Comparison of ENCODE assay signal across 6 cellular contexts in the genomic region with DNA sequence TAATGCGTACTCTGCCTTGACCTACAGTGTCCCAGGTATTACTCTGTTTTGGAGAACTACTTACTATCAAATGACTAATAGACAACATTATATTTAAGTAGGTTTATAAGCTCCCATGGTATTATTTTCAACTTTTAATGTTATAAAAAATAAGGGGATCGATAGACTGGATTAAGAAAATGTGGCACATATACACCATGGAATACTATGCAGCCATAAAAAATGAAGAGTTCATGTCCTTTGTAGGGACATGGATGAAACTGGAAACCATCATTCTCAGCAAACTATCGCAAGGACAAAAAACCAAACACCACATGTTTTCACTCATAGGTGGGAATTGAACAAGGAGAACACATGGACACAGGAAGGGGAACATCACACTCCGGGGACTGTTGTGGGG. TPM values are rescaled to one million over a fixed set of nuclear protein-coding genes. Genes with fewer than 3 reads are reported as not detected.
"Had no signal": no experiment of that assay in that cellular context is flagged by ENCODE, and none has a peak within 500 bp of the region (broad histone marks: within the 10 kb centered on the region; RNA-seq: fewer than 3 reads in every experiment).

No MANE protein-coding gene starts in this region.

RNA-seq across cellular contexts. Expression of gene RHCE, which starts 40.2 kb away (rescaled TPM):
- total RNA-seq: natural killer cell; natural killer cell treated with Interleukin-12 subunit alpha and Interleukin-12 subunit beta and Interleukin-15 and Interleukin-18, amount 100 ng/mL, for 72 hours; neural crest cell; occipital lobe; posterior vena cava; progenitor cell of endocrine pancreas had no signal
